Comparison of ENCODE assay signal across 19 cellular contexts in genomic region chr3:171427771-171428320, GRCh38. TPM values are rescaled to one million over a fixed set of nuclear protein-coding genes. Genes with fewer than 3 reads are reported as not detected.
A peak's percentile ranks its signal among the peaks of the same experiment; 100 is the strongest.
DNase-seq lines count a peak whose midpoint lies in the region; FAIRE-seq and TF ChIP-seq lines count a peak whose summit lies in the region.
"Had no signal": no experiment of that assay in that cellular context is flagged by ENCODE, and none has a peak within 500 bp of the region (broad histone marks: within the 10 kb centered on the region; RNA-seq: fewer than 3 reads in every experiment).

No MANE protein-coding gene starts in this region.

- BruUV-seq in MCF 10A (replicated peaks; lab: Mats Ljungman, UMichigan): no TSS peak

- H4K5ac ChIP-seq in H1 (ENCODE audit: insufficient read length, low read depth, low read length): no peak overlapping the region

- no peak overlapping the region for H3K56ac ChIP-seq in H1 (replicated peaks; ENCODE audit: insufficient read length, low read depth, low read length)

- no peak overlapping the region for H3K27ac Mint-ChIP-seq in CD8-positive, alpha-beta memory T cell
- no peak overlapping the region for H3K27ac Mint-ChIP-seq in MCF 10A (ENCODE audit: low read depth, unreplicated experiment)
- H3K27ac Mint-ChIP-seq: CD14-positive monocyte, HFFc6 had no signal

- H3K18ac ChIP-seq in H1 (ENCODE audit: extremely low read depth, low read length): no peak overlapping the region; the same call in 1 of the 2 replicates

- H2BK120ac ChIP-seq in H1 (replicated peaks; ENCODE audit: low read depth, low read length): no peak overlapping the region

- 0 out of 2 replicates have a peak, but pooled peaks cover 5% of the 10 kb centered on the region for H3K23me2 ChIP-seq in H1 (ENCODE audit: low read depth, low read length)

- TF ChIP-seq POLR2A in H1 (IDR thresholded peaks at IDR 0.05; ENCODE audit: control extremely low read depth in 1 of 2, low read depth in 2 of 2, low read length in 2 of 2) (no peak), testis (IDR thresholded peaks at IDR 0.05) (no peak)

- H2BK12ac ChIP-seq in H1 (ENCODE audit: low read depth, low read length): no peak overlapping the region

- H2AFZ ChIP-seq in H1 (ENCODE audit: low read length): no peak overlapping the region

- no peak for DNase-seq in CD8-positive, alpha-beta memory T cell
- DNase-seq in H1 (ENCODE audit: low read depth in 1 of 2, low spot score in 2 of 2) (no peak), iPS-NIHi7 (ENCODE audit: extremely low spot score) (peak; percentile 28), NCI-H1417 (lab: John Stamatoyannopoulos, UW) (no peak), NCI-H1694 treated with DMSO at 0.1 percent for 48 hours (lab: John Stamatoyannopoulos, UW) (no peak), MCF 10A (ENCODE audit: unreplicated experiment) (no peak), testis (no peak)
- DNase-seq: 8988T, COR-L47, HFFc6, NCI-H187 treated with DMSO at 0.1 percent for 48 hours, NCI-H2227 treated with DMSO at 0.1 percent for 48 hours, NCI-H524, NCI-H82, SHP77, SK-N-SH had no signal

- no peak for TF ChIP-seq RAD21 in H1 (IDR thresholded peaks at IDR 0.05 in 1 of 2, conservative IDR thresholded peaks at IDR 0.05 in 1 of 2; ENCODE audit: low read depth in 2 of 2, low read length in 2 of 2)

- H3K4me1 Mint-ChIP-seq in CD8-positive, alpha-beta memory T cell: peaks cover 17 to 25% (median 25%) of the 10 kb centered on the region in 3 donors
- no peaks in the 10 kb centered on the region for H3K4me1 Mint-ChIP-seq in MCF 10A (ENCODE audit: insufficient read depth, unreplicated experiment)
- H3K4me1 Mint-ChIP-seq: CD14-positive monocyte had no signal

- POLR2A ChIA-PET in CD8-positive, alpha-beta memory T cell (lab: Charles Lee): no interaction called here
- POLR2A ChIA-PET in H1 (lab: Charles Lee; ENCODE audit: partially characterized antibody) (interaction anchor here (0.6 to 3.3 kb wide), 5 partner anchors 10 to 235 kb away, joined by 3 to 19 read pairs (median 5); partner anchors contain the start of gene TNIK), MCF 10A (lab: Yijun Ruan, JAX) (interaction anchor here (1.1 to 2.1 kb wide), 2 partner anchors 11 to 19 kb away, joined by 3 to 5 read pairs; no protein-coding TSS in a partner anchor)

- TF ChIP-seq EP300 in H1 (IDR thresholded peaks at IDR 0.05; ENCODE audit: borderline replicate concordance in 1 of 2, low read depth in 2 of 2, low read length in 2 of 2): no peak

- intact Hi-C loops in MCF 10A (cut with micrococcal nuclease) (no loop called here), testis (cut with DNase I; ENCODE audit: low total_unique reads) (no loop called here)

- H3K9ac ChIP-seq in HUES64 (ENCODE audit: low read depth, low read length) (peak overlapping the region; percentile 37; the same call in 1 of the 2 replicates), H1 (replicated peaks in 1 of 4; ENCODE audit: extremely low read depth in 1 of 4, low read depth in 3 of 4, low read length in 3 of 4) (no peak overlapping the region)
- H3K9ac ChIP-seq: SK-N-SH had no signal

- H2BK20ac ChIP-seq in H1 (ENCODE audit: low read length): no peak overlapping the region; the same call in 1 of the 2 replicates

- H3K4ac ChIP-seq in H1 (replicated peaks; ENCODE audit: insufficient read length, low read depth, low read length): no peak overlapping the region

- H3K79me2 ChIP-seq in H1 (ENCODE audit: control insufficient read depth in 1 of 2, insufficient read depth in 2 of 2, low read length in 2 of 2): peaks cover 0 to 42% of the 10 kb centered on the region in 2 experiments; a peak in 3 of 4 replicates

- H3K27me3 Mint-ChIP-seq in CD8-positive, alpha-beta memory T cell: no peaks in the 10 kb centered on the region
- H3K27me3 Mint-ChIP-seq in MCF 10A (ENCODE audit: insufficient read depth, unreplicated experiment): no peaks in the 10 kb centered on the region

- no peak overlapping the region for H2BK15ac ChIP-seq in H1 (ENCODE audit: low read length)

- TF ChIP-seq CTCF in H1 (IDR thresholded peaks at IDR 0.05; ENCODE audit: control extremely low read depth in 1 of 3, insufficient read depth in 1 of 3, low read depth in 1 of 3, low read length in 3 of 3) (no peak), MCF 10A (IDR thresholded peaks at IDR 0.05; ENCODE audit: unreplicated experiment) (no peak), testis (IDR thresholded peaks at IDR 0.05) (no peak)

- H3K4me3 ChIP-seq in CD8-positive, alpha-beta memory T cell (ENCODE audit: low read length): no peak overlapping the region
- H3K4me3 ChIP-seq in HUES64 (ENCODE audit: low read length): no peak overlapping the region; the same call in 1 of the 2 replicates
- peak overlapping the region in 1 of 4 experiments; percentile 7; a peak in 1 of 8 replicates for H3K4me3 ChIP-seq in H1 (ENCODE audit: extremely low read depth in 1 of 4, insufficient read depth in 2 of 4, low read depth in 3 of 4, low read length in 4 of 4)
- no peak overlapping the region for H3K4me3 ChIP-seq in testis

- no peak overlapping the region for H2AK5ac ChIP-seq in H1 (ENCODE audit: low read depth, low read length)

- no peak for FAIRE-seq in H1 (lab: Jason Lieb, UNC)
- FAIRE-seq: H54 had no signal

- no peak overlapping the region for H4K91ac ChIP-seq in H1 (replicated peaks; ENCODE audit: insufficient read length, low read length)

- H3K14ac ChIP-seq in H1 (ENCODE audit: insufficient read length): no peak overlapping the region

- H3K23ac ChIP-seq in H1 (ENCODE audit: insufficient read length): no peak overlapping the region

- WGBS in HUES64: 43% methylated on average over 4 of the region's 4 CpGs
- WGBS in H1 (ENCODE audit: extremely low coverage in 1 of 2, insufficient coverage in 1 of 2, insufficient read length in 1 of 2, insufficient replicate concordance in 2 of 2, low coverage in 1 of 2, low lambda C conversion rate in 2 of 2, missing lambda C conversion rate in 1 of 2), 2 experiments: 50% methylated on average over 4 of the region's 4 CpGs; no CpG with 5 or more reads in 1 of the 2 experiments
- 86 to 88% methylated on average over 4 of the region's 4 CpGs for WGBS in testis, 2 donors

- no peaks in the 10 kb centered on the region for H4K20me1 ChIP-seq in H1 (replicated peaks in 1 of 2; ENCODE audit: control insufficient read depth in 1 of 2, insufficient read depth in 2 of 2, low read length in 2 of 2)

- H3K9me3 ChIP-seq in CD8-positive, alpha-beta memory T cell (ENCODE audit: low read length): no peaks in the 10 kb centered on the region
- no peaks in the 10 kb centered on the region for H3K9me3 ChIP-seq in HUES64 (ENCODE audit: insufficient read depth, low read depth, low read length)
- H3K9me3 ChIP-seq in H1 (ENCODE audit: insufficient read depth in 2 of 2, low read depth in 1 of 2, low read length in 1 of 2): no peaks in the 10 kb centered on the region
- H3K9me3 ChIP-seq in testis: no peaks in the 10 kb centered on the region
- H3K9me3 ChIP-seq: SK-N-SH had no signal

- H3K79me1 ChIP-seq in H1 (ENCODE audit: low read depth, low read length): no peaks in the 10 kb centered on the region; the same call in 1 of the 2 replicates

- CTCF ChIA-PET in CD8-positive, alpha-beta memory T cell (lab: Charles Lee): interaction anchor here (1.1 to 1.9 kb wide), 2 partner anchors 138 to 241 kb away, joined by 3 to 4 read pairs; no protein-coding TSS in a partner anchor
- CTCF ChIA-PET in H1 (lab: Charles Lee; ENCODE audit: partially characterized antibody) (interaction anchor here (1.0 to 2.7 kb wide), 8 partner anchors 21 to 264 kb away, joined by 3 to 9 read pairs (median 4); partner anchors contain the start of gene TNIK), MCF 10A (lab: Yijun Ruan, JAX) (interaction anchor here (0.7 to 1.2 kb wide), 3 partner anchors 11 to 130 kb away, joined by 3 to 4 read pairs (median 4); no protein-coding TSS in a partner anchor)

- peaks cover 6% of the 10 kb centered on the region for H3K4me1 ChIP-seq in CD8-positive, alpha-beta memory T cell (ENCODE audit: insufficient read depth, low read length)
- H3K4me1 ChIP-seq in HUES64 (ENCODE audit: insufficient read depth, low read length) (peaks cover 52% of the 10 kb centered on the region), H1 (replicated peaks in 1 of 4; ENCODE audit: control insufficient read depth in 3 of 4, insufficient read depth in 4 of 4, low read length in 3 of 4) (peaks cover 14 to 30% (median 21%) of the 10 kb centered on the region in 4 experiments), testis (no peaks in the 10 kb centered on the region)

- H3K36me3 ChIP-seq in CD8-positive, alpha-beta memory T cell (ENCODE audit: insufficient read depth, low read length): no peaks in the 10 kb centered on the region
- no peaks in the 10 kb centered on the region for H3K36me3 ChIP-seq in HUES64 (ENCODE audit: insufficient read depth, low read length)
- H3K36me3 ChIP-seq in H1 (ENCODE audit: control insufficient read depth in 2 of 4, insufficient read depth in 4 of 4, low read length in 3 of 4): no peaks in the 10 kb centered on the region
- H3K36me3 ChIP-seq in testis (ENCODE audit: low read depth, missing control alignments): no peaks in the 10 kb centered on the region

- no peaks in the 10 kb centered on the region for H3K27me3 ChIP-seq in CD8-positive, alpha-beta memory T cell (ENCODE audit: insufficient read depth, low read length, poor library complexity, severe bottlenecking)
- H3K27me3 ChIP-seq in HUES64 (ENCODE audit: insufficient read depth, low read length) (no peaks in the 10 kb centered on the region), H1 (replicated peaks in 1 of 4; ENCODE audit: control insufficient read depth in 3 of 4, extremely low read depth in 1 of 4, insufficient read depth in 3 of 4, low read length in 3 of 4) (no peaks in the 10 kb centered on the region), testis (no peaks in the 10 kb centered on the region)

- no peak overlapping the region for H3K4me3 Mint-ChIP-seq in CD8-positive, alpha-beta memory T cell
- H3K4me3 Mint-ChIP-seq in MCF 10A (ENCODE audit: unreplicated experiment): no peak overlapping the region
- H3K4me3 Mint-ChIP-seq: CD14-positive monocyte, HFFc6 had no signal

- H3K36me3 Mint-ChIP-seq in CD8-positive, alpha-beta memory T cell: peaks cover 0 to 5% (median 4%) of the 10 kb centered on the region in 3 donors
- no peaks in the 10 kb centered on the region for H3K36me3 Mint-ChIP-seq in MCF 10A (ENCODE audit: insufficient read depth, unreplicated experiment)
- H3K36me3 Mint-ChIP-seq: CD14-positive monocyte had no signal

- H2BK5ac ChIP-seq in H1 (ENCODE audit: low read depth, low read length): peak overlapping the region; percentile 88; the same call in 1 of the 2 replicates

- H4K8ac ChIP-seq in H1 (ENCODE audit: extremely low read depth, insufficient read depth, low read length): no peak overlapping the region

- peak overlapping the region; percentile 47 to 65; a peak in 2 of 4 replicates for H3K4me2 ChIP-seq in H1 (ENCODE audit: insufficient read depth in 1 of 2, low read depth in 2 of 2, low read length in 2 of 2)
- H3K4me2 ChIP-seq: SK-N-SH had no signal

- peak overlapping the region; percentile 5 for H3K27ac ChIP-seq in CD8-positive, alpha-beta memory T cell (ENCODE audit: low read depth, low read length)
- peak overlapping the region; percentile 85 for H3K27ac ChIP-seq in HUES64 (ENCODE audit: low read depth, low read length)
- H3K27ac ChIP-seq in H1 (ENCODE audit: low read depth, low read length): peak overlapping the region; percentile 22; the same call in 1 of the 2 replicates
- H3K27ac ChIP-seq in testis: no peak overlapping the region

- peaks cover 0 to 3% (median 0%) of the 10 kb centered on the region in 5 donors for H3K9me3 Mint-ChIP-seq in CD8-positive, alpha-beta memory T cell
- H3K9me3 Mint-ChIP-seq in MCF 10A (ENCODE audit: unreplicated experiment): no peaks in the 10 kb centered on the region
- H3K9me3 Mint-ChIP-seq: HFFc6 had no signal

RNA-seq across cellular contexts. Expression of gene TNIK, which starts 32.4 kb away (rescaled TPM):
- total RNA-seq in CD8-positive, alpha-beta memory T cell: 10 to 100 TPM; 15.9 to 19.2 TPM
- polyA plus RNA-seq in CD8-positive, alpha-beta memory T cell: 17.7 TPM
- 30.8 TPM for polyA plus RNA-seq in HUES64 (2013, experiment 1 of 2)
- 32.2 TPM for polyA plus RNA-seq in HUES64 (2013, experiment 2 of 2)
- 42.0 and 46.8 TPM in 2 replicates for total RNA-seq in H1 (2021; fragmentation: NEBNext Ultra II Directional; extraction: Animal tissue kit (Norgen Biotek cat#: 25700))
- polyA plus RNA-seq in H1 (2011; rRNA removed) (7.4 and 8.0 TPM in 2 replicates), testis (ENCODE audit: insufficient read depth, low read depth, low replicate concordance) (39.3 TPM)
- polyA plus RNA-seq in H1 (2011; cell fraction: cytosol; rRNA removed): 10.7 TPM
- polyA plus RNA-seq in H1 (2011; cell fraction: nucleus; rRNA removed): 18.1 TPM
- 16.8 to 23.1 TPM (median 21.9 TPM) in 4 replicates for polyA plus RNA-seq in H1 (2012, experiment 1 of 2)
- 3.9 TPM for polyA plus RNA-seq in H1 (2012, experiment 2 of 2)
- 29.1 TPM for polyA plus RNA-seq in H1 (2013, experiment 1 of 2)
- polyA plus RNA-seq in H1 (2013, experiment 2 of 2): 27.4 TPM
- polyA minus RNA-seq in H1 (2011; rRNA and poly(A)+ RNA removed): 19.4 and 27.7 TPM in 2 replicates
- polyA minus RNA-seq in H1 (2011; cell fraction: cytosol; rRNA and poly(A)+ RNA removed): 15.3 TPM
- polyA minus RNA-seq in H1 (2011; cell fraction: nucleus; rRNA and poly(A)+ RNA removed): 39.4 TPM
- total RNA-seq in MCF 10A (2022) (3.4 and 4.3 TPM in 2 replicates), testis (10 to 100 TPM; 83.5 to 99.6 TPM)

Comparison
In these comparisons a context has a peak if more than half of its experiments do, and no peak if none do; other contexts are left out.
1. H3K27ac ChIP-seq: peak in CD8-positive, alpha-beta memory T cell (single experiment), HUES64 (single experiment) and H1 (single experiment); none in testis (0 of 2).